8 cellular contexts compared by ENCODE assay signal in genomic region chr9:92947268-92948031, GRCh38. TPM values are rescaled to one million over a fixed set of nuclear protein-coding genes. Genes with fewer than 3 reads are reported as not detected.
DNase-seq lines count a peak whose midpoint lies in the region; ATAC-seq and TF ChIP-seq lines count a peak whose summit lies in the region.

TSS of gene FGD3 (plus strand) at chr9:92947523. CDS start at chr9:92976257, 28,734 bp downstream.

- H3K27ac Mint-ChIP-seq in nephron progenitor cell = peak within 1 kb of the TSS; percentile 81

- no peaks in the 10 kb centered on the region for H3K79me2 ChIP-seq in fibroblast of lung (ENCODE audit: control insufficient read depth, insufficient read depth, low read length)

- no peak within 1 kb of the TSS for H2AFZ ChIP-seq in fibroblast of lung (ENCODE audit: low read length)

- H3K4me2 ChIP-seq in fibroblast of lung (ENCODE audit: extremely low read depth, insufficient read depth, low read length) = peak within 1 kb of the TSS; percentile 75

- DNase-seq in D341Med (ENCODE audit: low spot score) = peak; percentile 80
- peak; percentile 71 for DNase-seq in NCI-H2107 (lab: John Stamatoyannopoulos, UW)
- peak; percentile 77 for DNase-seq in activated CD8-positive, alpha-beta memory T cell treated with anti-CD3 and anti-CD28 coated beads for 24 hours
- peak in 1 of 2 donors; percentile 32 for DNase-seq in fibroblast of lung (ENCODE audit: low read depth in 2 of 2)
- DNase-seq in nephron progenitor cell = peak; percentile 72
- DNase-seq in cortex of kidney (lab: John Stamatoyannopoulos, UW) = no peak
- no peak for DNase-seq in GM10266 (ENCODE audit: extremely low spot score)

- H4K20me1 ChIP-seq in fibroblast of lung (ENCODE audit: control insufficient read depth, extremely low read depth, insufficient read depth, low read length) = no peaks in the 10 kb centered on the region

- no peak for ATAC-seq in HG03097 (IDR thresholded peaks at IDR 0.05; ENCODE audit: low FRiP score, unreplicated experiment)

- peak within 1 kb of the TSS; percentile 90 for H3K4me3 Mint-ChIP-seq in nephron progenitor cell

- no peak for TF ChIP-seq CTCF in fibroblast of lung (conservative IDR thresholded peaks at IDR 0.05 in 1 of 2, IDR thresholded peaks at IDR 0.05 in 1 of 2; ENCODE audit: low read depth in 1 of 2, low read length in 2 of 2)
- no peak for TF ChIP-seq CTCF in nephron progenitor cell (IDR thresholded peaks at IDR 0.05)
- TF ChIP-seq CTCF in GM10266 (IDR thresholded peaks at IDR 0.05; ENCODE audit: control insufficient read depth, insufficient read depth, low read depth, missing control alignments) = no peak

- H3K4me1 ChIP-seq in fibroblast of lung (ENCODE audit: control insufficient read depth, extremely low read depth, insufficient read depth, low read length) = no peaks in the 10 kb centered on the region

- H3K4me3 ChIP-seq in fibroblast of lung (replicated peaks in 1 of 4; ENCODE audit: control extremely low read depth in 1 of 4, insufficient read depth in 1 of 4, low read depth in 3 of 4, low read length in 4 of 4) = peak within 1 kb of the TSS in 3 of 4 experiments; percentile 21 to 44 (median 38)

- peaks cover 20% of the 10 kb centered on the region for H3K4me1 Mint-ChIP-seq in nephron progenitor cell

- H3K36me3 ChIP-seq in fibroblast of lung (ENCODE audit: control insufficient read depth, insufficient read depth, low read length) = no peaks in the 10 kb centered on the region

- no peak within 1 kb of the TSS for H3K9ac ChIP-seq in fibroblast of lung (ENCODE audit: insufficient read depth, low read length)

- peaks cover 18% of the 10 kb centered on the region for H3K27me3 ChIP-seq in fibroblast of lung (ENCODE audit: control insufficient read depth, insufficient read depth, low read length)

- peaks cover 18% of the 10 kb centered on the region for H3K9me3 Mint-ChIP-seq in nephron progenitor cell

- no peak within 1 kb of the TSS for H3K27ac ChIP-seq in fibroblast of lung (ENCODE audit: insufficient read depth, low read length)

- H3K9me3 ChIP-seq in fibroblast of lung (ENCODE audit: control insufficient read depth, insufficient read depth, low read depth, low read length) = no peaks in the 10 kb centered on the region

- peaks cover 4% of the 10 kb centered on the region for H3K27me3 Mint-ChIP-seq in nephron progenitor cell (ENCODE audit: low read depth, poor library complexity)

- H3K36me3 Mint-ChIP-seq in nephron progenitor cell (ENCODE audit: low read depth) = peaks cover 9% of the 10 kb centered on the region

RNA-seq across cellular contexts. Expression of gene FGD3, which starts in this region (rescaled TPM):
- under 0.01 TPM in 1 of 2 replicates, not detected in the other for total RNA-seq in fibroblast of lung
- polyA plus RNA-seq in fibroblast of lung = not detected in 2 replicates
- polyA plus RNA-seq in fibroblast of lung (2012) = not detected in 2 replicates
- not detected in 2 replicates for polyA minus RNA-seq in fibroblast of lung (ENCODE audit: low replicate concordance)

Comparison
In these comparisons a context has a peak if more than half of its experiments do, and no peak if none do; other contexts are left out.
1. DNase-seq: peak in D341Med (single experiment), NCI-H2107 (single experiment), activated CD8-positive, alpha-beta memory T cell treated with anti-CD3 and anti-CD28 coated beads for 24 hours (single experiment) and nephron progenitor cell (single experiment); none in cortex of kidney (single experiment) and GM10266 (single experiment).